ENCODE assay signal across 12 cellular contexts in the genomic region with DNA sequence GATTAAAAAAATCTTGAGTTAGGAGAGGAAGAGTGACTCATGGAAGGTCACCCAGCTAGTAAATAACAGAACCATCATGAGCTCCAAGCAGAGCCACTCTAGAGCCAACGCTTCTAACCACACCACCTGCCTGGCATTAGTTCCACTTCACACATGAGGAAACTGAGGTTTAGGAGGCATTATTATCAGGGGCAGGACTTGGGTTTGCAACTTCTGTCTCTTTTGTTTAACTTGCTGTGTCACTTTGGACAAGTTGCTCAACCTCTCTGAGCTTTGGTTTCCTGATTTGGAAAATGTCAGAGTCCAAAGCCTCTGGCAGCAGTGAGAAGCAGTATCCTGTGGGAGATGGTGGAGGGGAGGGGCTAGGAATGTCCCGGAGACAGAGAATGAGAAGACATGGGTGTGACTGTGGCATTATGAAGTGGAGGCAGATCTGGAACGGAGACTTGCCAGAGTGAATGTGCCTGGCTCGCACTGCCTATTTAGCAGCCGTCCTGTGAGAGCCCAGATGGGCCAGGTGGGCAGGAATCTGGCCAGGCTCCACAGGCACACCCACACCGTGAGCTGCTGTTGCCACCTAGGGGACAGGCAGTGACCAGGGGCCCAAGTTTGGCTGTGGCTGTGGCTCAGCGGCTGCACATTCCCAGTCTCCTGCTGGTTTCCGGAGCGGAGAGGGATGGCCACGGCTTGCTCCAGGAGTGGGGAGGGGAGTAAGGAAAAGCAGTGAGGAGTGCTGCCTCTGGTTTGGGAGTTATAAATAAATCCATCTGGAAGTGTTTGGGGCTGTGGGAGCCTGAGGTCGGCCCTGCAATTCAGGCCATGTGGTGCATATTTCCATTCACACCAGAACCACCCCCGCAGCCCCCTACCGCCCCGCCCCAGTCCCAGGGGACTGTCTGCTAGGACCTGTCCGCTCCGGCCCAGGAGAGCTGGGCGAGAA.
DNase-seq lines count a peak whose midpoint lies in the region; ATAC-seq and TF ChIP-seq lines count a peak whose summit lies in the region.
"Had no signal": no experiment of that assay in that cellular context is flagged by ENCODE, and none has a peak within 500 bp of the region (broad histone marks: within the 10 kb centered on the region; RNA-seq: fewer than 3 reads in every experiment).

No MANE protein-coding gene starts in this region.

- no peak for TF ChIP-seq POLR2A in uterus (IDR thresholded peaks at IDR 0.05)

- no peaks in the 10 kb centered on the region for H3K36me3 Mint-ChIP-seq in stimulated activated naive B cell treated with anti-CD40 and anti-IgM and Interleukin-4, amounts not matched to agents 10 μg/mL and 1 μg/mL and 100 μg/mL, for 72 hours

- H3K4me3 ChIP-seq in brain microvascular endothelial cell (ENCODE audit: low read depth, low read length) (no peak overlapping the region), uterus (no peak overlapping the region)
- H3K4me3 ChIP-seq: BLaER1 had no signal

- TF ChIP-seq CTCF in brain microvascular endothelial cell (IDR thresholded peaks at IDR 0.05; ENCODE audit: low read depth, low read length, missing control alignments) (peak; percentile 43), uterus (IDR thresholded peaks at IDR 0.05) (peak in 1 of 4 experiments; percentile 12)

- H3K27ac Mint-ChIP-seq in stimulated activated naive B cell treated with anti-CD40 and anti-IgM and Interleukin-4, amounts not matched to agents 10 μg/mL and 1 μg/mL and 100 μg/mL, for 72 hours: no peak overlapping the region
- H3K27ac Mint-ChIP-seq: activated B cell treated with CpG ODN at 0.5 μM for 24 hours had no signal

- peak; percentile 63 for DNase-seq in NCI-H82 (lab: John Stamatoyannopoulos, UW)
- no peak for DNase-seq in NCI-H82 treated with DMSO at 0.1 percent for 48 hours (lab: John Stamatoyannopoulos, UW; ENCODE audit: unreplicated experiment)
- no peak for DNase-seq in brain microvascular endothelial cell
- DNase-seq in left kidney (ENCODE audit: low read depth, low spot score): peak; percentile 68
- peak in 1 of 2 donors; percentile 51 for DNase-seq in uterus
- DNase-seq in NOMO-1 treated with DMSO at 0.1 percent for 48 hours (lab: John Stamatoyannopoulos, UW; ENCODE audit: unreplicated experiment): no peak
- DNase-seq in stimulated activated naive B cell treated with anti-CD40 and anti-IgM and Interleukin-4, amounts not matched to agents 10 μg/mL and 1 μg/mL and 100 μg/mL, for 72 hours: no peak
- DNase-seq: activated B cell treated with CpG ODN at 0.5 μM for 24 hours; effector CD4-positive, alpha-beta T cell; KG1 had no signal

- intact Hi-C loops in uterus (cut with DNase I; ENCODE audit: low total_unique reads): no loop called here

- H3K4me3 Mint-ChIP-seq in stimulated activated naive B cell treated with anti-CD40 and anti-IgM and Interleukin-4, amounts not matched to agents 10 μg/mL and 1 μg/mL and 100 μg/mL, for 72 hours: no peak overlapping the region
- H3K4me3 Mint-ChIP-seq: activated B cell treated with CpG ODN at 0.5 μM for 24 hours had no signal

- no peaks in the 10 kb centered on the region for H3K36me3 ChIP-seq in brain microvascular endothelial cell (replicated peaks)
- H3K36me3 ChIP-seq in uterus: no peaks in the 10 kb centered on the region
- H3K36me3 ChIP-seq: BLaER1 had no signal

- in situ Hi-C loops in brain microvascular endothelial cell (cut with HindIII; ENCODE audit: low pct_ligation_motif_present, low sequenced_read_pairs): no loop called here

- H3K27me3 ChIP-seq in brain microvascular endothelial cell (replicated peaks) (no peaks in the 10 kb centered on the region), uterus (no peaks in the 10 kb centered on the region)

- no peaks in the 10 kb centered on the region for H3K4me1 ChIP-seq in uterus
- H3K4me1 ChIP-seq: BLaER1 had no signal

- H3K9me3 ChIP-seq in uterus: no peaks in the 10 kb centered on the region
- H3K9me3 ChIP-seq: BLaER1 had no signal

- H3K4me1 Mint-ChIP-seq in stimulated activated naive B cell treated with anti-CD40 and anti-IgM and Interleukin-4, amounts not matched to agents 10 μg/mL and 1 μg/mL and 100 μg/mL, for 72 hours: no peaks in the 10 kb centered on the region
- H3K4me1 Mint-ChIP-seq: activated B cell treated with CpG ODN at 0.5 μM for 24 hours had no signal

- H3K27me3 Mint-ChIP-seq in stimulated activated naive B cell treated with anti-CD40 and anti-IgM and Interleukin-4, amounts not matched to agents 10 μg/mL and 1 μg/mL and 100 μg/mL, for 72 hours: peaks cover 29 to 34% of the 10 kb centered on the region in 2 donors

- no peak overlapping the region for H3K27ac ChIP-seq in brain microvascular endothelial cell
- H3K27ac ChIP-seq in uterus: peak overlapping the region; percentile 66 to 67
- H3K27ac ChIP-seq: BLaER1 had no signal

- H3K9me3 Mint-ChIP-seq in stimulated activated naive B cell treated with anti-CD40 and anti-IgM and Interleukin-4, amounts not matched to agents 10 μg/mL and 1 μg/mL and 100 μg/mL, for 72 hours: no peaks in the 10 kb centered on the region
- H3K9me3 Mint-ChIP-seq: activated B cell treated with CpG ODN at 0.5 μM for 24 hours had no signal

- ATAC-seq in stimulated activated naive B cell treated with anti-CD40 and anti-IgM and Interleukin-4, amounts not matched to agents 10 μg/mL and 1 μg/mL and 100 μg/mL, for 72 hours (replicated peaks): no peak
- ATAC-seq in GM18867 (IDR thresholded peaks at IDR 0.05; ENCODE audit: unreplicated experiment): no peak

Comparison
In these comparisons a context has a peak if more than half of its experiments do, and no peak if none do; other contexts are left out.
1. DNase-seq: peak in NCI-H82 (single experiment) and left kidney (single experiment); none in NCI-H82 treated with DMSO at 0.1 percent for 48 hours (single experiment), brain microvascular endothelial cell (single experiment), NOMO-1 treated with DMSO at 0.1 percent for 48 hours (single experiment) and stimulated activated naive B cell treated with anti-CD40 and anti-IgM and Interleukin-4, amounts not matched to agents 10 μg/mL and 1 μg/mL and 100 μg/mL, for 72 hours (single experiment).